1 cellular context compared by ENCODE assay signal in genomic region chr2:202377308-202377736, GRCh38.
A peak's percentile ranks its signal among the peaks of the same experiment; 100 is the strongest.
TF ChIP-seq lines count a peak whose summit lies in the region.

No MANE protein-coding gene starts in this region.

TF ChIP-seq in HepG2, 621 proteins besides CTCF, POLR2A, EP300 and RAD21 (continued from another document and continues in another):
- no peak for TF ChIP-seq ZGPAT (CRISPR knock-in tag; IDR thresholded peaks at IDR 0.05)
- TF ChIP-seq ZNF724P (CRISPR knock-in tag; IDR thresholded peaks at IDR 0.05; ENCODE audit: borderline replicate concordance) = no peak
- TF ChIP-seq CREB1 (IDR thresholded peaks at IDR 0.05) = no peak
- TF ChIP-seq CREB1 (CRISPR knock-in tag; IDR thresholded peaks at IDR 0.05) = no peak
- no peak for TF ChIP-seq ZNF652 (CRISPR knock-in tag; IDR thresholded peaks at IDR 0.05; ENCODE audit: borderline replicate concordance, low read depth)
- TF ChIP-seq FOXK1 (CRISPR knock-in tag; IDR thresholded peaks at IDR 0.05; ENCODE audit: borderline replicate concordance, low read depth) = no peak
- TF ChIP-seq SIX1 (CRISPR knock-in tag; IDR thresholded peaks at IDR 0.05; ENCODE audit: borderline replicate concordance) = no peak
- no peak for TF ChIP-seq ZNF260 (CRISPR knock-in tag; IDR thresholded peaks at IDR 0.05; ENCODE audit: borderline replicate concordance, low read depth)
- no peak for TF ChIP-seq FOXP1 (IDR thresholded peaks at IDR 0.05)
- no peak for TF ChIP-seq FOXP1 (CRISPR knock-in tag; IDR thresholded peaks at IDR 0.05)
- no peak for TF ChIP-seq SMC3 (IDR thresholded peaks at IDR 0.05; ENCODE audit: low read length)
- TF ChIP-seq FOXK2 (IDR thresholded peaks at IDR 0.05) = no peak
- TF ChIP-seq ZNF367 (CRISPR knock-in tag; IDR thresholded peaks at IDR 0.05; ENCODE audit: borderline replicate concordance) = no peak
- TF ChIP-seq, protein P1, sequence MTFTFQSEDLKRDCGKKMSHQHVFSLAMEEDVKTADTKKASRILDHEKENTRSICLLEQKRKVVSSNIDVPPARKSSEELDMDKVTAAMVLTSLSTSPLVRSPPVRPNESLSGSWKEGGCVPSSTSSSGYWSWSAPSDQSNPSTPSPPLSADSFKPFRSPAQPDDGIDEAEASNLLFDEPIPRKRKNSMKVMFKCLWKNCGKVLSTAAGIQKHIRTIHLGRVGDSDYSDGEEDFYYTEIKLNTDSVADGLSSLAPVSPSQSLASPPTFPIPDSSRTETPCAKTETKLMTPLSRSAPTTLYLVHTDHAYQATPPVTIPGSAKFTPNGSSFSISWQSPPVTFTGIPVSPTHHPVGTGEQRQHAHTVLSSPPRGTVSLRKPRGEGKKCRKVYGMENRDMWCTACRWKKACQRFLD (CRISPR knock-in tag; IDR thresholded peaks at IDR 0.05; ENCODE audit: borderline replicate concordance) = no peak
- TF ChIP-seq PLRG1 (conservative IDR thresholded peaks at IDR 0.05) = no peak
- TF ChIP-seq SOX13 (IDR thresholded peaks at IDR 0.05) = peak; percentile 28; the same call in 1 of the 2 replicates
- no peak for TF ChIP-seq SOX13 (CRISPR knock-in tag; conservative IDR thresholded peaks at IDR 0.05 in 1 of 2, IDR thresholded peaks at IDR 0.05 in 1 of 2)
- TF ChIP-seq NCOA2 (CRISPR knock-in tag; IDR thresholded peaks at IDR 0.05) = no peak
- TF ChIP-seq ZMYM2 (CRISPR knock-in tag; IDR thresholded peaks at IDR 0.05) = no peak
- no peak for TF ChIP-seq SMAD1 (CRISPR knock-in tag; IDR thresholded peaks at IDR 0.05; ENCODE audit: borderline replicate concordance, low read depth)
- TF ChIP-seq U2AF1 (optimal IDR thresholded peaks at IDR 0.05; ENCODE audit: low read depth, low read length) = no peak
- no peak for TF ChIP-seq PREB (CRISPR knock-in tag; IDR thresholded peaks at IDR 0.05)
- TF ChIP-seq SP5 (CRISPR knock-in tag; IDR thresholded peaks at IDR 0.05; ENCODE audit: borderline replicate concordance, low read depth) = no peak
- TF ChIP-seq NKX3-1 (CRISPR knock-in tag; IDR thresholded peaks at IDR 0.05) = no peak
- no peak for TF ChIP-seq BRD4 (CRISPR knock-in tag; IDR thresholded peaks at IDR 0.05)
- TF ChIP-seq, protein P2, sequence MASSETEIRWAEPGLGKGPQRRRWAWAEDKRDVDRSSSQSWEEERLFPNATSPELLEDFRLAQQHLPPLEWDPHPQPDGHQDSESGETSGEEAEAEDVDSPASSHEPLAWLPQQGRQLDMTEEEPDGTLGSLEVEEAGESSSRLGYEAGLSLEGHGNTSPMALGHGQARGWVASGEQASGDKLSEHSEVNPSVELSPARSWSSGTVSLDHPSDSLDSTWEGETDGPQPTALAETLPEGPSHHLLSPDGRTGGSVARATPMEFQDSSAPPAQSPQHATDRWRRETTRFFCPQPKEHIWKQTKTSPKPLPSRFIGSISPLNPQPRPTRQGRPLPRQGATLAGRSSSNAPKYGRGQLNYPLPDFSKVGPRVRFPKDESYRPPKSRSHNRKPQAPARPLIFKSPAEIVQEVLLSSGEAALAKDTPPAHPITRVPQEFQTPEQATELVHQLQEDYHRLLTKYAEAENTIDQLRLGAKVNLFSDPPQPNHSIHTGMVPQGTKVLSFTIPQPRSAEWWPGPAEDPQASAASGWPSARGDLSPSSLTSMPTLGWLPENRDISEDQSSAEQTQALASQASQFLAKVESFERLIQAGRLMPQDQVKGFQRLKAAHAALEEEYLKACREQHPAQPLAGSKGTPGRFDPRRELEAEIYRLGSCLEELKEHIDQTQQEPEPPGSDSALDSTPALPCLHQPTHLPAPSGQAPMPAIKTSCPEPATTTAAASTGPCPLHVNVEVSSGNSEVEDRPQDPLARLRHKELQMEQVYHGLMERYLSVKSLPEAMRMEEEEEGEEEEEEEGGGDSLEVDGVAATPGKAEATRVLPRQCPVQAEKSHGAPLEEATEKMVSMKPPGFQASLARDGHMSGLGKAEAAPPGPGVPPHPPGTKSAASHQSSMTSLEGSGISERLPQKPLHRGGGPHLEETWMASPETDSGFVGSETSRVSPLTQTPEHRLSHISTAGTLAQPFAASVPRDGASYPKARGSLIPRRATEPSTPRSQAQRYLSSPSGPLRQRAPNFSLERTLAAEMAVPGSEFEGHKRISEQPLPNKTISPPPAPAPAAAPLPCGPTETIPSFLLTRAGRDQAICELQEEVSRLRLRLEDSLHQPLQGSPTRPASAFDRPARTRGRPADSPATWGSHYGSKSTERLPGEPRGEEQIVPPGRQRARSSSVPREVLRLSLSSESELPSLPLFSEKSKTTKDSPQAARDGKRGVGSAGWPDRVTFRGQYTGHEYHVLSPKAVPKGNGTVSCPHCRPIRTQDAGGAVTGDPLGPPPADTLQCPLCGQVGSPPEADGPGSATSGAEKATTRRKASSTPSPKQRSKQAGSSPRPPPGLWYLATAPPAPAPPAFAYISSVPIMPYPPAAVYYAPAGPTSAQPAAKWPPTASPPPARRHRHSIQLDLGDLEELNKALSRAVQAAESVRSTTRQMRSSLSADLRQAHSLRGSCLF (CRISPR knock-in tag; IDR thresholded peaks at IDR 0.05; ENCODE audit: borderline replicate concordance) = no peak
- no peak for TF ChIP-seq NFIC (IDR thresholded peaks at IDR 0.05; ENCODE audit: low read length)
- TF ChIP-seq SMARCC2 (IDR thresholded peaks at IDR 0.05) = no peak
- no peak for TF ChIP-seq MAFG (CRISPR knock-in tag; IDR thresholded peaks at IDR 0.05)
- no peak for TF ChIP-seq SAFB2 (CRISPR knock-in tag; IDR thresholded peaks at IDR 0.05; ENCODE audit: borderline replicate concordance, low read depth)
- TF ChIP-seq ZNF124 (CRISPR knock-in tag; IDR thresholded peaks at IDR 0.05) = no peak
- TF ChIP-seq SMAD9 (CRISPR knock-in tag; IDR thresholded peaks at IDR 0.05) = no peak
- no peak; the same call in 1 of the 2 replicates for TF ChIP-seq ZNF7 (CRISPR knock-in tag; IDR thresholded peaks at IDR 0.05)
- TF ChIP-seq ZFP37 (CRISPR knock-in tag; IDR thresholded peaks at IDR 0.05; ENCODE audit: borderline replicate concordance) = no peak
- no peak for TF ChIP-seq EEA1 (CRISPR knock-in tag; IDR thresholded peaks at IDR 0.05; ENCODE audit: borderline replicate concordance)
- no peak for TF ChIP-seq REPIN1 (CRISPR knock-in tag; IDR thresholded peaks at IDR 0.05; ENCODE audit: borderline replicate concordance, low read depth)
- no peak for TF ChIP-seq TOPORS (CRISPR knock-in tag; IDR thresholded peaks at IDR 0.05)
- no peak for TF ChIP-seq ZMYM4 (CRISPR knock-in tag; IDR thresholded peaks at IDR 0.05)
- peak; percentile 96 for TF ChIP-seq ZFX (CRISPR knock-in tag; IDR thresholded peaks at IDR 0.05; ENCODE audit: low read depth)
- no peak for TF ChIP-seq DRAP1 (CRISPR knock-in tag; IDR thresholded peaks at IDR 0.05)
- TF ChIP-seq, protein P3, sequence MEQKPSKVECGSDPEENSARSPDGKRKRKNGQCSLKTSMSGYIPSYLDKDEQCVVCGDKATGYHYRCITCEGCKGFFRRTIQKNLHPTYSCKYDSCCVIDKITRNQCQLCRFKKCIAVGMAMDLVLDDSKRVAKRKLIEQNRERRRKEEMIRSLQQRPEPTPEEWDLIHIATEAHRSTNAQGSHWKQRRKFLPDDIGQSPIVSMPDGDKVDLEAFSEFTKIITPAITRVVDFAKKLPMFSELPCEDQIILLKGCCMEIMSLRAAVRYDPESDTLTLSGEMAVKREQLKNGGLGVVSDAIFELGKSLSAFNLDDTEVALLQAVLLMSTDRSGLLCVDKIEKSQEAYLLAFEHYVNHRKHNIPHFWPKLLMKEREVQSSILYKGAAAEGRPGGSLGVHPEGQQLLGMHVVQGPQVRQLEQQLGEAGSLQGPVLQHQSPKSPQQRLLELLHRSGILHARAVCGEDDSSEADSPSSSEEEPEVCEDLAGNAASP (CRISPR knock-in tag; IDR thresholded peaks at IDR 0.05; ENCODE audit: borderline replicate concordance) = no peak
- TF ChIP-seq ZSCAN31 (CRISPR knock-in tag; IDR thresholded peaks at IDR 0.05; ENCODE audit: low read depth) = no peak; the same call in 1 of the 2 replicates
- no peak for TF ChIP-seq ZBTB34 (CRISPR knock-in tag; IDR thresholded peaks at IDR 0.05)
- TF ChIP-seq NONO (IDR thresholded peaks at IDR 0.05) = no peak
- no peak for TF ChIP-seq NONO (CRISPR knock-in tag; conservative IDR thresholded peaks at IDR 0.05)
- TF ChIP-seq ARNT2 (CRISPR knock-in tag; IDR thresholded peaks at IDR 0.05; ENCODE audit: low read depth) = no peak; the same call in 1 of the 2 replicates
- no peak for TF ChIP-seq CCAR2 (optimal IDR thresholded peaks at IDR 0.05; ENCODE audit: low read depth, low read length)
- TF ChIP-seq HMG20A (CRISPR knock-in tag; IDR thresholded peaks at IDR 0.05; ENCODE audit: borderline replicate concordance) = no peak
- TF ChIP-seq ZNF263 (CRISPR knock-in tag; IDR thresholded peaks at IDR 0.05) = no peak; the same call in 1 of the 2 replicates
- TF ChIP-seq ZNF749 (CRISPR knock-in tag; IDR thresholded peaks at IDR 0.05; ENCODE audit: borderline replicate concordance) = no peak
- TF ChIP-seq ZNF280D (CRISPR knock-in tag; IDR thresholded peaks at IDR 0.05) = no peak
- TF ChIP-seq ESRRA (CRISPR knock-in tag; IDR thresholded peaks at IDR 0.05; ENCODE audit: low read depth) = peak; percentile 21; the same call in 1 of the 2 replicates
- TF ChIP-seq SALL2 (CRISPR knock-in tag; IDR thresholded peaks at IDR 0.05) = no peak; the same call in 1 of the 2 replicates
- no peak for TF ChIP-seq HES4 (CRISPR knock-in tag; IDR thresholded peaks at IDR 0.05; ENCODE audit: borderline replicate concordance)
- TF ChIP-seq ZNF644 (CRISPR knock-in tag; IDR thresholded peaks at IDR 0.05; ENCODE audit: low read depth) = no peak
- no peak for TF ChIP-seq SP1 (IDR thresholded peaks at IDR 0.05)
- TF ChIP-seq SP1 (CRISPR knock-in tag; IDR thresholded peaks at IDR 0.05) = no peak
- no peak for TF ChIP-seq SIX4 (CRISPR knock-in tag; IDR thresholded peaks at IDR 0.05)
- TF ChIP-seq SUZ12 (IDR thresholded peaks at IDR 0.05; ENCODE audit: low read depth, low read length) = no peak
- TF ChIP-seq ZNF564 (CRISPR knock-in tag; IDR thresholded peaks at IDR 0.05) = no peak
- TF ChIP-seq SALL1 (CRISPR knock-in tag; IDR thresholded peaks at IDR 0.05) = peak; percentile 61; the same call in 1 of the 2 replicates
- no peak for TF ChIP-seq TCF7 (IDR thresholded peaks at IDR 0.05; ENCODE audit: low read depth)
- TF ChIP-seq ZFP82 (CRISPR knock-in tag; IDR thresholded peaks at IDR 0.05; ENCODE audit: borderline replicate concordance) = no peak
- TF ChIP-seq ZNF264 (CRISPR knock-in tag; IDR thresholded peaks at IDR 0.05) = no peak; the same call in 1 of the 2 replicates
- no peak for TF ChIP-seq TBP (CRISPR knock-in tag; IDR thresholded peaks at IDR 0.05)
- no peak for TF ChIP-seq NPAS2 (CRISPR knock-in tag; IDR thresholded peaks at IDR 0.05; ENCODE audit: borderline replicate concordance)
